ENCODE assay signal across 8 cellular contexts in genomic region chr2:113203901-113204519, GRCh38. TPM values are rescaled to one million over a fixed set of nuclear protein-coding genes. Genes with fewer than 3 reads are reported as not detected.
A peak's percentile ranks its signal among the peaks of the same experiment; 100 is the strongest.
DNase-seq lines count a peak whose midpoint lies in the region; ATAC-seq and TF ChIP-seq lines count a peak whose summit lies in the region.

No MANE protein-coding gene starts in this region.

- H3K27ac ChIP-seq in left lung, result no peak overlapping the region

- peaks cover 0 to 7% of the 10 kb centered on the region in 2 donors for H3K4me1 ChIP-seq in left lung

- intact Hi-C loops in left lung (cut with DNase I), result no loop called here

- peaks cover 0 to 36% of the 10 kb centered on the region in 2 donors for H3K36me3 ChIP-seq in left lung

- peak; percentile 70 for ATAC-seq in GM18909 (IDR thresholded peaks at IDR 0.05; ENCODE audit: poor library complexity, unreplicated experiment)
- ATAC-seq in HG03139 (IDR thresholded peaks at IDR 0.05; ENCODE audit: unreplicated experiment), result peak; percentile 75
- peak; percentile 81 for ATAC-seq in left lung

- H3K4me3 ChIP-seq in left lung, result no peak overlapping the region

- no peaks in the 10 kb centered on the region for H3K27me3 ChIP-seq in left lung

- H3K9me3 ChIP-seq in left lung, result no peaks in the 10 kb centered on the region

- DNase-seq in AG20443 (ENCODE audit: low spot score) (peak; percentile 86), NCI-H226 (peak; percentile 71), cerebellar cortex (ENCODE audit: low spot score) (peak; percentile 67), left lung (peak in 1 of 2 donors; percentile 65)
- peak; percentile 66 for DNase-seq in activated CD4-positive, CD25-positive, alpha-beta regulatory T cell treated with anti-CD3 and anti-CD28 coated beads, Interleukin-2, amount 50 U/mL, for 72 hours
- peak; percentile 49 for DNase-seq in stimulated activated CD8-positive, alpha-beta memory T cell treated with anti-CD3 and anti-CD28 coated beads, Interleukin-12 subunit alpha, Interleukin-12 subunit beta, amount 100 ng/mL, for 1 hour (ENCODE audit: low read depth)

- peak; percentile 82 to 88 for TF ChIP-seq CTCF in left lung (IDR thresholded peaks at IDR 0.05)

RNA-seq across cellular contexts. Expression of gene PSD4, which starts 30.2 kb away (rescaled TPM):
- 10 to 100 TPM; 29.8 to 50.2 TPM for total RNA-seq in left lung
